In genomic region chr1:40880813-40881549, GRCh38 we compare ENCODE assay signal across 22 cellular contexts. TPM values are rescaled to one million over a fixed set of nuclear protein-coding genes. Genes with fewer than 3 reads are reported as not detected.
A peak's percentile ranks its signal among the peaks of the same experiment; 100 is the strongest.
DNase-seq lines count a peak whose midpoint lies in the region; ATAC-seq, FAIRE-seq and TF ChIP-seq lines count a peak whose summit lies in the region.
"Had no signal": no experiment of that assay in that cellular context is flagged by ENCODE, and none has a peak within 500 bp of the region (broad histone marks: within the 10 kb centered on the region; RNA-seq: fewer than 3 reads in every experiment).

No MANE protein-coding gene starts in this region.

- H3K27me3 Mint-ChIP-seq in MCF 10A (ENCODE audit: insufficient read depth, unreplicated experiment), result no peaks in the 10 kb centered on the region

- H4K91ac ChIP-seq in IMR-90 (ENCODE audit: insufficient read depth, low read depth, low read length), result no peak overlapping the region

- H2AFZ ChIP-seq in IMR-90 (replicated peaks; ENCODE audit: low read length, poor library complexity), result no peak overlapping the region
- peak overlapping the region; percentile 55 for H2AFZ ChIP-seq in keratinocyte (ENCODE audit: control insufficient read depth, low read length)
- H2AFZ ChIP-seq: GM23248 had no signal

- no peak for ATAC-seq in A549
- no peak for ATAC-seq in IMR-90 (ENCODE audit: low read depth)
- ATAC-seq in HG02571 (IDR thresholded peaks at IDR 0.05; ENCODE audit: unreplicated experiment), result no peak
- ATAC-seq: SK-N-SH treated with all-trans-retinoic acid at 6 μM for 48 hours had no signal

- H3K36me3 ChIP-seq in IMR-90 (ENCODE audit: control insufficient read depth, insufficient read depth, low read length), result no peaks in the 10 kb centered on the region
- H3K36me3 ChIP-seq in keratinocyte (ENCODE audit: control insufficient read depth in 2 of 2, extremely low read depth in 1 of 2, insufficient read depth in 2 of 2, low read length in 2 of 2), result no peaks in the 10 kb centered on the region
- no peaks in the 10 kb centered on the region for H3K36me3 ChIP-seq in BE2C

- H3K4me3 ChIP-seq in A549, result no peak overlapping the region
- no peak overlapping the region for H3K4me3 ChIP-seq in IMR-90 (ENCODE audit: insufficient read depth, low read depth, low read length)
- H3K4me3 ChIP-seq in keratinocyte (ENCODE audit: control insufficient read depth in 2 of 3, extremely low read depth in 1 of 3, insufficient read depth in 2 of 3, low read depth in 1 of 3, low read length in 3 of 3), result no peak overlapping the region
- no peak overlapping the region for H3K4me3 ChIP-seq in BE2C (ENCODE audit: low read depth, low read length)
- H3K4me3 ChIP-seq: GM23248 had no signal

- 0 out of 2 replicates have a peak overlapping the region, but pooled peaks have one; percentile 3 for H3K4ac ChIP-seq in IMR-90 (ENCODE audit: low read depth, low read length)

- H2BK5ac ChIP-seq in IMR-90 (ENCODE audit: low read depth, low read length, poor library complexity, severe bottlenecking), result no peak overlapping the region

- no peak overlapping the region for H3K56ac ChIP-seq in IMR-90 (ENCODE audit: extremely low read depth, insufficient read depth, low read length)

- no peak for TF ChIP-seq CTCF in A549 (IDR thresholded peaks at IDR 0.05)
- TF ChIP-seq CTCF in IMR-90 (conservative IDR thresholded peaks at IDR 0.05; ENCODE audit: low read depth, low read length), result no peak
- TF ChIP-seq CTCF in MCF 10A (IDR thresholded peaks at IDR 0.05; ENCODE audit: unreplicated experiment), result no peak
- no peak for TF ChIP-seq CTCF in keratinocyte (optimal IDR thresholded peaks at IDR 0.05 in 1 of 3, IDR thresholded peaks at IDR 0.05 in 1 of 3, conservative IDR thresholded peaks at IDR 0.05 in 1 of 3; ENCODE audit: extremely low read depth in 1 of 3, insufficient read depth in 2 of 3, low read length in 3 of 3)
- TF ChIP-seq CTCF in BE2C (IDR thresholded peaks at IDR 0.05; ENCODE audit: low read depth, low read length), result no peak

- FAIRE-seq in A549 (lab: Jason Lieb, UNC), result no peak
- peak; percentile 75 for FAIRE-seq in keratinocyte (lab: Jason Lieb, UNC)
- FAIRE-seq: A204.1, GM12892 had no signal

- no peak for DNase-seq in A549 (ENCODE audit: low read depth in 1 of 2, low spot score in 1 of 2)
- no peak for DNase-seq in IMR-90
- DNase-seq in MCF 10A (ENCODE audit: unreplicated experiment), result peak; percentile 88
- no peak for DNase-seq in keratinocyte (ENCODE audit: low read depth, low spot score)
- DNase-seq in NCI-H510A (lab: John Stamatoyannopoulos, UW), result no peak
- DNase-seq in BE2C, result no peak
- no peak for DNase-seq in stimulated activated CD4-positive, alpha-beta T cell treated with anti-CD3 and anti-CD28 coated beads, Interleukin-12 subunit alpha, Interleukin-12 subunit beta, amount 100 ng/mL, for 4 hours
- DNase-seq: C1 segment of cervical spinal cord, GM23248, HFFc6, Karpas-422, MM.1S, NCI-H1105, NCI-H2029, NCI-H2171 treated with DMSO at 0.1 percent for 48 hours, NCI-H510A treated with DMSO at 0.1 percent for 48 hours, NCI-H82, SHP77 treated with DMSO at 0.1 percent for 48 hours had no signal

- TF ChIP-seq RAD21 in A549 (conservative IDR thresholded peaks at IDR 0.05 in 1 of 2, IDR thresholded peaks at IDR 0.05 in 1 of 2) (no peak), IMR-90 (IDR thresholded peaks at IDR 0.05; ENCODE audit: low read length) (no peak)

- in situ Hi-C loops in IMR-90 (cut with MboI; ENCODE audit: low sequenced_read_pairs), result no loop called here

- H3K9me1 ChIP-seq in IMR-90 (ENCODE audit: insufficient read depth, low read length) (peaks cover 11% of the 10 kb centered on the region; the same call in 1 of the 2 replicates), keratinocyte (ENCODE audit: control insufficient read depth, extremely low read depth, insufficient read depth, low read length) (no peaks in the 10 kb centered on the region)

- CTCF ChIA-PET in A549 (lab: Yijun Ruan, JAX), result interaction anchor here (1.1 to 1.2 kb wide), 2 partner anchors 18 to 63 kb away, joined by 3 to 5 read pairs; partner anchors contain the start of gene CITED4
- CTCF ChIA-PET in IMR-90 (lab: Yijun Ruan, JAX), result interaction anchor here (1.1 kb wide), 1 partner anchor 56 kb away, joined by 3 read pairs; no protein-coding TSS in a partner anchor
- CTCF ChIA-PET in MCF 10A (lab: Yijun Ruan, JAX), result no interaction called here

- H4K20me1 ChIP-seq in IMR-90 (ENCODE audit: insufficient read depth, low read length), result no peaks in the 10 kb centered on the region
- H4K20me1 ChIP-seq in keratinocyte (ENCODE audit: control insufficient read depth, extremely low read depth, insufficient read depth, low read length), result no peaks in the 10 kb centered on the region

- no peak overlapping the region for H3K14ac ChIP-seq in IMR-90 (replicated peaks; ENCODE audit: low read depth, low read length)

- H3K27ac Mint-ChIP-seq in MCF 10A (ENCODE audit: low read depth, unreplicated experiment), result peak overlapping the region; percentile 79
- H3K27ac Mint-ChIP-seq: HFFc6 had no signal

- H3K4me2 ChIP-seq in A549 (no peak overlapping the region), IMR-90 (ENCODE audit: low read depth, low read length) (no peak overlapping the region), keratinocyte (ENCODE audit: control insufficient read depth, extremely low read depth, insufficient read depth, low read depth, low read length) (peak overlapping the region; percentile 20)

- H3K9me3 Mint-ChIP-seq in MCF 10A (ENCODE audit: unreplicated experiment), result no peaks in the 10 kb centered on the region

- H3K23ac ChIP-seq in IMR-90 (ENCODE audit: low read depth, low read length), result no peak overlapping the region

- dilution Hi-C loops in IMR-90 (cut with HindIII; ENCODE audit: low sequenced_read_pairs, unreplicated experiment), result no loop called here
- dilution Hi-C loops in keratinocyte (cut with MboI; ENCODE audit: extremely low pct_ligation_motif_present, low sequenced_read_pairs), result no loop called here

- H2BK120ac ChIP-seq in IMR-90 (ENCODE audit: low read depth, low read length), result no peak overlapping the region

- TF ChIP-seq POLR2A in A549 (IDR thresholded peaks at IDR 0.05; ENCODE audit: low read length) (no peak), IMR-90 (IDR thresholded peaks at IDR 0.05; ENCODE audit: low read depth, low read length) (no peak)

- no peak for TF ChIP-seq EP300 in A549 (IDR thresholded peaks at IDR 0.05)

- WGBS in A549 (ENCODE audit: missing lambda C conversion rate), result 89% methylated on average over 5 of the region's 6 CpGs
- no CpG with 5 or more reads among the region's 6 CpGs for WGBS in IMR-90 (ENCODE audit: extremely low coverage in 2 of 2, insufficient read length in 1 of 2), 2 experiments

- peaks cover 11% of the 10 kb centered on the region; the same call in 2 of the 3 replicates for H3K9me3 ChIP-seq in A549
- peaks cover 4% of the 10 kb centered on the region; the same call in 1 of the 2 replicates for H3K9me3 ChIP-seq in IMR-90 (ENCODE audit: control insufficient read depth, insufficient read depth, low read length)
- no peaks in the 10 kb centered on the region for H3K9me3 ChIP-seq in keratinocyte (ENCODE audit: control insufficient read depth, low read depth, low read length)
- H3K9me3 ChIP-seq in BE2C, result no peaks in the 10 kb centered on the region

- H2AK5ac ChIP-seq in IMR-90 (ENCODE audit: low read depth, low read length), result peak overlapping the region; percentile 48; the same call in 1 of the 2 replicates

- H3K9ac ChIP-seq in IMR-90 (ENCODE audit: low read depth, low read length), result no peak overlapping the region
- H3K9ac ChIP-seq in keratinocyte (ENCODE audit: control insufficient read depth, extremely low read depth, insufficient read depth, low read length), result no peak overlapping the region
- H3K9ac ChIP-seq: GM23248 had no signal

- H2BK15ac ChIP-seq in IMR-90 (ENCODE audit: low read depth, low read length), result 0 out of 3 replicates have a peak overlapping the region, but pooled peaks have one; percentile 27

- no peak overlapping the region for H3K18ac ChIP-seq in IMR-90 (ENCODE audit: low read depth, low read length)

- H4K5ac ChIP-seq in IMR-90 (ENCODE audit: low read depth, low read length), result no peak overlapping the region

- no peaks in the 10 kb centered on the region for H3K79me2 ChIP-seq in keratinocyte (ENCODE audit: control insufficient read depth, insufficient read depth, low read length)

- no peaks in the 10 kb centered on the region for H3K36me3 Mint-ChIP-seq in MCF 10A (ENCODE audit: insufficient read depth, unreplicated experiment)

- H3K27ac ChIP-seq in A549, result peak overlapping the region; percentile 48 to 78; a peak in 5 of 6 replicates
- no peak overlapping the region for H3K27ac ChIP-seq in IMR-90 (ENCODE audit: insufficient read depth, low read length)
- peak overlapping the region; percentile 28 for H3K27ac ChIP-seq in keratinocyte (ENCODE audit: control insufficient read depth, insufficient read depth, low read length)
- H3K27ac ChIP-seq: GM23248 had no signal

- no peak overlapping the region for H4K8ac ChIP-seq in IMR-90 (ENCODE audit: low read depth in 2 of 2, low read length in 2 of 2)

- H3K4me1 Mint-ChIP-seq in MCF 10A (ENCODE audit: insufficient read depth, unreplicated experiment), result peaks cover 36% of the 10 kb centered on the region

- H2AK9ac ChIP-seq in IMR-90 (replicated peaks; ENCODE audit: low read depth, low read length, poor library complexity), result no peak overlapping the region

- BruUV-seq in IMR-90 (replicated peaks; lab: Mats Ljungman, UMichigan) (no TSS peak), MCF 10A (replicated peaks; lab: Mats Ljungman, UMichigan) (no TSS peak)

- H3K79me1 ChIP-seq in IMR-90 (ENCODE audit: low read depth in 1 of 2, low read length in 2 of 2), result no peaks in the 10 kb centered on the region; a peak in 1 of 4 replicates

- H2BK20ac ChIP-seq in IMR-90 (ENCODE audit: low read depth, low read length), result peak overlapping the region; percentile 3; the same call in 1 of the 2 replicates

- H3K4me1 ChIP-seq in A549 (peaks cover 30% of the 10 kb centered on the region), IMR-90 (ENCODE audit: control insufficient read depth, insufficient read depth, low read length) (peaks cover 9% of the 10 kb centered on the region), keratinocyte (ENCODE audit: control insufficient read depth, extremely low read depth, insufficient read depth, low read length) (peaks cover 50% of the 10 kb centered on the region), BE2C (no peaks in the 10 kb centered on the region)

- peaks cover 5% of the 10 kb centered on the region; the same call in 1 of the 2 replicates for H3K27me3 ChIP-seq in IMR-90 (ENCODE audit: control insufficient read depth, insufficient read depth, low read length)
- no peaks in the 10 kb centered on the region for H3K27me3 ChIP-seq in keratinocyte (ENCODE audit: control insufficient read depth, extremely low read depth, insufficient read depth, low read length)
- H3K27me3 ChIP-seq in BE2C, result no peaks in the 10 kb centered on the region

- H3K4me3 Mint-ChIP-seq in MCF 10A (ENCODE audit: unreplicated experiment), result no peak overlapping the region
- H3K4me3 Mint-ChIP-seq: HFFc6 had no signal

- POLR2A ChIA-PET in A549 (lab: Yijun Ruan, JAX), result interaction anchor here (0.5 to 0.9 kb wide), 2 partner anchors 19 to 453 kb away, joined by 3 to 10 read pairs; partner anchors contain the start of gene CITED4
- POLR2A ChIA-PET in IMR-90 (lab: Charles Lee; ENCODE audit: unreplicated experiment), result no interaction called here
- POLR2A ChIA-PET in MCF 10A (lab: Yijun Ruan, JAX), result interaction anchor here (1.2 to 1.5 kb wide), 2 partner anchors 13 to 19 kb away, joined by 3 to 6 read pairs; partner anchors contain the start of gene CITED4

- intact Hi-C loops in IMR-90 (cut with micrococcal nuclease), result no loop called here
- intact Hi-C loops in MCF 10A (cut with micrococcal nuclease), result no loop called here

RNA-seq across cellular contexts. Expression of gene CITED4, which starts 18.8 kb away (rescaled TPM):
- 5.8 and 7.1 TPM in 2 replicates for polyA plus RNA-seq in A549 (2011; rRNA removed)
- 33.9 and 64.1 TPM in 2 replicates for polyA plus RNA-seq in A549 (2012; cell fraction: cytosol; rRNA removed)
- 40.5 and 61.4 TPM in 2 replicates for polyA plus RNA-seq in A549 (2012; cell fraction: nucleus; rRNA removed)
- 23.7 to 33.5 TPM (median 32.2 TPM) in 3 replicates for polyA plus RNA-seq in A549 (2017; fragmentation: RNase III; extraction: RNeasy Plus Mini Kit Qiagen cat#74134 plus additional on column Dnase treatment)
- polyA minus RNA-seq in A549 (2011; rRNA and poly(A)+ RNA removed), result 4.2 and 9.2 TPM in 2 replicates
- under 0.01 and 0.28 TPM in 2 replicates for total RNA-seq in IMR-90 (2012; rRNA removed)
- polyA plus RNA-seq in IMR-90 (2012; rRNA removed), result 1.6 and 2.2 TPM in 2 replicates
- polyA plus RNA-seq in IMR-90 (2012; cell fraction: cytosol; rRNA removed), result 1.7 and 7.4 TPM in 2 replicates
- polyA plus RNA-seq in IMR-90 (2012; cell fraction: nucleus; rRNA removed; ENCODE audit: low replicate concordance), result 1.2 and 3.1 TPM in 2 replicates
- 22.5 and 43.5 TPM in 2 replicates for total RNA-seq in MCF 10A (2022)
- polyA plus RNA-seq in keratinocyte, result 11.2 to 30.6 TPM (median 13.3 TPM) in 3 replicates
- polyA plus RNA-seq in keratinocyte (2011; ENCODE audit: low read depth), result 2.7 TPM
- 15.1 and 73.1 TPM in 2 replicates for polyA plus RNA-seq in keratinocyte (2011; cell fraction: cytosol; rRNA removed)
- 16.6 and 36.4 TPM in 2 replicates for polyA plus RNA-seq in keratinocyte (2011; cell fraction: nucleus; rRNA removed)
- polyA plus RNA-seq in keratinocyte (2012; ENCODE audit: low replicate concordance), result 34.1 and 105 TPM in 2 replicates
- 3.1 to 43.1 TPM (median 5.1 TPM) in 3 replicates for polyA minus RNA-seq in keratinocyte
- 161 TPM for polyA minus RNA-seq in keratinocyte (2011; cell fraction: cytosol; rRNA and poly(A)+ RNA removed)
- 29.6 and 41.6 TPM in 2 replicates for polyA minus RNA-seq in keratinocyte (2011; cell fraction: nucleus; rRNA and poly(A)+ RNA removed)
- 0.77 TPM for polyA plus RNA-seq in BE2C (2012; ENCODE audit: insufficient read depth, insufficient read length, low read depth)
- total RNA-seq: GM23248 had no signal
- polyA plus RNA-seq: GM23248 had no signal
